Comparison of ENCODE assay signal across 8 cellular contexts in genomic region chr11:16605440-16605970, GRCh38.
DNase-seq lines count a peak whose midpoint lies in the region; ATAC-seq, FAIRE-seq and TF ChIP-seq lines count a peak whose summit lies in the region.

No MANE protein-coding gene starts in this region.

- in situ Hi-C loops in Panc1 (cut with HindIII; ENCODE audit: low pct_unique_long_range_greater_than_20kb, low sequenced_read_pairs) = no loop called here

- H3K9ac ChIP-seq in endothelial cell of umbilical vein (replicated peaks; ENCODE audit: extremely low read depth, insufficient read depth, low read length) = peak overlapping the region; percentile 58

- H3K27ac ChIP-seq in Panc1 (ENCODE audit: low read length) = no peak overlapping the region
- no peak overlapping the region for H3K27ac ChIP-seq in endothelial cell of umbilical vein (ENCODE audit: insufficient read depth, low read depth, low read length)

- H3K27ac Mint-ChIP-seq in naive B cell = peak overlapping the region in 2 of 6 donors; percentile 69 to 75

- TF ChIP-seq CTCF in Panc1 (IDR thresholded peaks at IDR 0.05) = no peak
- no peak for TF ChIP-seq CTCF in endothelial cell of umbilical vein (IDR thresholded peaks at IDR 0.05; ENCODE audit: extremely low read depth in 1 of 2, insufficient read depth in 1 of 2, low read depth in 1 of 2, low read length in 2 of 2)

- no peaks in the 10 kb centered on the region for H4K20me1 ChIP-seq in endothelial cell of umbilical vein (replicated peaks; ENCODE audit: control insufficient read depth, extremely low read depth, insufficient read depth, low read length)

- intact Hi-C loops in Panc1 (cut with micrococcal nuclease; ENCODE audit: unreplicated experiment) (no loop called here), endothelial cell of umbilical vein (cut with micrococcal nuclease) (loop anchor here (5.0 to 10.0 kb wide), 2 partner anchors 411 to 558 kb away; no protein-coding TSS in a partner anchor)

- H3K27me3 Mint-ChIP-seq in naive B cell = peaks cover 38 to 47% (median 38%) of the 10 kb centered on the region in 3 donors

- no peaks in the 10 kb centered on the region for H3K36me3 ChIP-seq in Panc1 (ENCODE audit: control insufficient read depth, insufficient read depth, low read length)
- H3K36me3 ChIP-seq in endothelial cell of umbilical vein (ENCODE audit: control insufficient read depth in 2 of 2, extremely low read depth in 1 of 2, insufficient read depth in 2 of 2, low read length in 2 of 2) = no peaks in the 10 kb centered on the region

- no TSS peak for BruUV-seq in Panc1 (replicated peaks; lab: Mats Ljungman, UMichigan)
- BruUV-seq in endothelial cell of umbilical vein (replicated peaks; lab: Mats Ljungman, UMichigan) = no TSS peak

- CTCF ChIA-PET in Panc1 (lab: Charles Lee) (interaction anchor here (0.7 kb wide), 1 partner anchor 671 kb away, joined by 3 read pairs; no protein-coding TSS in a partner anchor), endothelial cell of umbilical vein (lab: Charles Lee) (interaction anchor here (0.9 to 3.2 kb wide), 8 partner anchors 8 to 955 kb away, joined by 3 to 24 read pairs (median 5); no protein-coding TSS in a partner anchor)

- peak overlapping the region; percentile 43 to 46 for H3K4me3 ChIP-seq in Panc1 (ENCODE audit: low read depth in 2 of 2, low read length in 2 of 2)
- peak overlapping the region; percentile 12 to 80 (median 56) for H3K4me3 ChIP-seq in endothelial cell of umbilical vein (replicated peaks in 1 of 3; ENCODE audit: insufficient read depth in 1 of 3, low read depth in 1 of 3, low read length in 3 of 3)

- ATAC-seq in Panc1 = no peak; the same call in 1 of the 2 replicates
- ATAC-seq in naive B cell (ENCODE audit: low read depth in 2 of 2) = no peak
- ATAC-seq in GM21737 (IDR thresholded peaks at IDR 0.05; ENCODE audit: unreplicated experiment) = no peak
- no peak for ATAC-seq in HG03457 (IDR thresholded peaks at IDR 0.05; ENCODE audit: unreplicated experiment)

- H2AFZ ChIP-seq in endothelial cell of umbilical vein (ENCODE audit: low read depth, low read length) = peak overlapping the region; percentile 33

- dilution Hi-C loops in endothelial cell of umbilical vein (cut with MboI; ENCODE audit: extremely low pct_ligation_motif_present, low sequenced_read_pairs) = no loop called here

- peaks cover 43% of the 10 kb centered on the region for H3K27me3 ChIP-seq in Panc1 (ENCODE audit: control insufficient read depth, insufficient read depth, low read length)
- H3K27me3 ChIP-seq in endothelial cell of umbilical vein (ENCODE audit: control insufficient read depth in 2 of 2, insufficient read depth in 2 of 2, low read length in 2 of 2) = peaks cover 30 to 42% of the 10 kb centered on the region in 2 experiments

- TF ChIP-seq POLR2A in endothelial cell of umbilical vein (IDR thresholded peaks at IDR 0.05; ENCODE audit: low read depth, low read length) = no peak

- H3K9me3 Mint-ChIP-seq in naive B cell = peaks cover 6 to 13% (median 10%) of the 10 kb centered on the region in 7 donors

- H3K9me1 ChIP-seq in endothelial cell of umbilical vein (replicated peaks; ENCODE audit: control insufficient read depth, extremely low read depth, insufficient read depth, low read length) = no peaks in the 10 kb centered on the region

- no peaks in the 10 kb centered on the region for H3K79me2 ChIP-seq in endothelial cell of umbilical vein (ENCODE audit: control insufficient read depth, insufficient read depth, low read length)

- H3K36me3 Mint-ChIP-seq in naive B cell = peaks cover 6 to 9% of the 10 kb centered on the region in 2 donors

- POLR2A ChIA-PET in Panc1 (lab: Charles Lee) = no interaction called here
- POLR2A ChIA-PET in endothelial cell of umbilical vein (lab: Charles Lee) = no interaction called here

- peak overlapping the region; percentile 73 to 90 (median 82) for H3K4me3 Mint-ChIP-seq in naive B cell

- peak; percentile 87 for DNase-seq in NCI-H2107 treated with DMSO at 0.1 percent for 48 hours (lab: John Stamatoyannopoulos, UW; ENCODE audit: unreplicated experiment)
- DNase-seq in NCI-H2107 (lab: John Stamatoyannopoulos, UW) = no peak
- DNase-seq in Panc1 (ENCODE audit: low read depth, low spot score) = no peak
- peak; percentile 5 for DNase-seq in endothelial cell of umbilical vein (ENCODE audit: low read depth, low spot score)
- DNase-seq in naive B cell = no peak
- no peak for DNase-seq in NOMO-1 treated with dmso at 0.1 percent for 144 hours (lab: John Stamatoyannopoulos, UW; ENCODE audit: unreplicated experiment)

- H3K4me1 Mint-ChIP-seq in naive B cell = peaks cover 12 to 34% (median 25%) of the 10 kb centered on the region in 3 donors

- H3K4me1 ChIP-seq in Panc1 (ENCODE audit: control insufficient read depth, insufficient read depth, low read length) (peaks cover 13% of the 10 kb centered on the region), endothelial cell of umbilical vein (ENCODE audit: control insufficient read depth, extremely low read depth, insufficient read depth, low read length) (peaks cover 29% of the 10 kb centered on the region)

- peak overlapping the region; percentile 97 for H3K4me2 ChIP-seq in endothelial cell of umbilical vein (ENCODE audit: insufficient read depth, low read length)

- no peak for FAIRE-seq in endothelial cell of umbilical vein (lab: Jason Lieb, UNC)

- H3K9me3 ChIP-seq in Panc1 (ENCODE audit: control insufficient read depth, insufficient read depth, low read depth, low read length) (no peaks in the 10 kb centered on the region), endothelial cell of umbilical vein (replicated peaks; ENCODE audit: control insufficient read depth, insufficient read depth, low read length) (no peaks in the 10 kb centered on the region)

TF ChIP-seq in endothelial cell of umbilical vein, 7 proteins besides CTCF, POLR2A, EP300 and RAD21:
- TF ChIP-seq MAX (IDR thresholded peaks at IDR 0.05; ENCODE audit: insufficient read depth, insufficient read length) (no peak), EZH2 (IDR thresholded peaks at IDR 0.05; ENCODE audit: borderline replicate concordance, low read depth, low read length, severe bottlenecking) (peak; percentile 56)

Comparison
In these comparisons a context has a peak if more than half of its experiments do, and no peak if none do; other contexts are left out.
1. DNase-seq: peak in NCI-H2107 treated with DMSO at 0.1 percent for 48 hours (single experiment) and endothelial cell of umbilical vein (single experiment); none in NCI-H2107 (single experiment), Panc1 (single experiment), naive B cell (single experiment) and NOMO-1 treated with dmso at 0.1 percent for 144 hours (single experiment).